In the genomic region with DNA sequence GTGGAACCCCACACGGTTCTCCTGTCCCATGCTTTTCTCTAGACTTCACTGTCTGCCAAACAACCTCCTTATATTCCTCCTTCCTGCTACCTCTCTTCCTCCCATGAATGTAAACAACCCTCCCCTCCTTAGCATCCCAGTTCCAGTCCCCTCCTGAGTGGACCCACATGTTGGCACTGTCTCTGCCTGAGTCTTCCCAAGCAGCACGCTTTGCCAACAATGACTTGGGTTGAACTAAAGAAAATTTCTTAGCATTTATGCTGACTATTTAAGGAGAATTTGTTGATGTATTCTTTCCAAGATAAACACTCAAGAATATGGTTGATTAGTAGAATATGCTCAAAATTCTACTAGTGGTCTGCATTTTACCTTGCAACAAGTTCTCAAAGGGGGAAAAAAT, we compare ENCODE assay signal across 24 cellular contexts.
"Had no signal": no experiment of that assay in that cellular context is flagged by ENCODE, and none has a peak within 500 bp of the region (broad histone marks: within the 10 kb centered on the region; RNA-seq: fewer than 3 reads in every experiment).

No MANE protein-coding gene starts in this region.

- H2AFZ ChIP-seq: parathyroid adenoma had no signal

- H3K4me2 ChIP-seq: smooth muscle cell had no signal

- H3K4me3 ChIP-seq: colonic mucosa, gastrocnemius medialis, lower lobe of right lung, prostate gland, right atrium auricular region, smooth muscle cell, stomach, tibial nerve, upper lobe of right lung, uterus had no signal

- H3K4me1 ChIP-seq: colonic mucosa, parathyroid adenoma, prostate gland, right atrium auricular region had no signal

- H3K9me3 ChIP-seq: colonic mucosa, gastrocnemius medialis, lower lobe of right lung, neutrophil, prostate gland, right atrium auricular region, stomach, tibial nerve, upper lobe of right lung, uterus had no signal

- H3K27ac ChIP-seq: colonic mucosa, epithelial cell of prostate, gastrocnemius medialis, lower lobe of right lung, neutrophil, parathyroid adenoma, prostate gland, right atrium auricular region, stomach, upper lobe of right lung, uterus had no signal

- H3K36me3 Mint-ChIP-seq: naive thymus-derived CD8-positive, alpha-beta T cell; stimulated activated effector memory CD8-positive, alpha-beta T cell treated with anti-CD3 and anti-CD28 coated beads, Interleukin-12 subunit alpha, Interleukin-12 subunit beta, amount 100 ng/mL, for 72 hours had no signal

- H3K9ac ChIP-seq: parathyroid adenoma had no signal

- H3K27ac Mint-ChIP-seq: effector memory CD8-positive, alpha-beta T cell; naive thymus-derived CD8-positive, alpha-beta T cell; stimulated activated effector memory CD8-positive, alpha-beta T cell treated with anti-CD3 and anti-CD28 coated beads, Interleukin-12 subunit alpha, Interleukin-12 subunit beta, amount 100 ng/mL, for 72 hours had no signal

- H3K4me1 Mint-ChIP-seq: stimulated activated effector memory CD8-positive, alpha-beta T cell treated with anti-CD3 and anti-CD28 coated beads, Interleukin-12 subunit alpha, Interleukin-12 subunit beta, amount 100 ng/mL, for 72 hours had no signal

- H3K4me3 Mint-ChIP-seq: effector memory CD8-positive, alpha-beta T cell; naive thymus-derived CD8-positive, alpha-beta T cell; stimulated activated effector memory CD8-positive, alpha-beta T cell treated with anti-CD3 and anti-CD28 coated beads, Interleukin-12 subunit alpha, Interleukin-12 subunit beta, amount 100 ng/mL, for 72 hours had no signal

- H3K27me3 ChIP-seq: colonic mucosa, gastrocnemius medialis, neutrophil, right atrium auricular region, tibial nerve, upper lobe of right lung, uterus had no signal

- H3K36me3 ChIP-seq: colonic mucosa, gastrocnemius medialis, lower lobe of right lung, neutrophil, prostate gland, right atrium auricular region, stomach, tibial nerve, upper lobe of right lung, uterus had no signal

- H3K9me3 Mint-ChIP-seq: effector memory CD8-positive, alpha-beta T cell had no signal

- DNase-seq: central memory CD4-positive, alpha-beta T cell; colonic mucosa; effector memory CD8-positive, alpha-beta T cell; foreskin fibroblast; gastrocnemius medialis; head of caudate nucleus; left ventricle myocardium superior; lower lobe of right lung; naive thymus-derived CD8-positive, alpha-beta T cell; stimulated activated CD4-positive, alpha-beta T cell treated with anti-CD3 and anti-CD28 coated beads, Interleukin-12 subunit alpha, Interleukin-12 subunit beta, amount 100 ng/mL, for 4 hours; stimulated activated CD4-positive, alpha-beta T cell treated with anti-CD3 and anti-CD28 coated beads, Interleukin-1b, Interleukin-23, amount 100 ng/mL, for 48 hours; stimulated activated CD4-positive, alpha-beta T cell treated with anti-CD3 and anti-CD28 coated beads, Interleukin-4, amount 100 ng/mL, for 1 hour; stimulated activated naive CD4-positive, alpha-beta T cell treated with Interleukin-2 at 50 U/mL for 16 hours; stomach; upper lobe of right lung; uterus had no signal
